In the genomic region with DNA sequence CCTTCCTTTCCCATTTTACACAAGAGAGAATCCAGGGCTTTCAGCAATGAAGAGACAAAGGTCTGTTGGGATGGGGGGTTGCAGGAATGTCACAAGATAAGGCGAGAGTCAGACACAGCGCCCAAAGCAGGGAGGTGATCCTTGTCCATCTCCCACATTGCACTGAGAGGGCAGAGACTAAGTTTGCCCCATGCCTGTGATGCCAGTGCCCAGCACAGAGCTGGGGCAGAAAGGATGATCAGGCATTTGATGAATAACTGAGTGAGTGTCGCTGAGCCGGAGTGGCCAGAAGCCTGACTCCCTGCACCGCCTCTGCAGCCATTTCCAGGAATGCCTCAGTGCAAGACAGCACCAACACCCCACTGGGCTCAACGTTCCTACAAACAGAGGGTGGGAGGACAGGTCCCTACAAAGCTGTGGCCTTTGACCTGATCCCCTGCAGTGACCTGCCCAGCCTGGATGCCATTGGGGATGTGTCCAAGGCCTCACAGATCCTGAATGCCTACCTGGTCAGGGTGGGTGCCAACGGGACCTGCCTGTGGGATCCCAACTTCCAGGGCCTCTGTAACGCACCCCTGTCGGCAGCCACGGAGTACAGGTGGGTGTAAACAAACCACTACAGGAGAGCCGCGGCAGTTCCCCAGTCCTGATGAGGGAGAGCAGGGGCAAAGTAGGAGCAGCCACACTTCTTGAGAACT, we compare ENCODE assay signal across 1 cellular context.
TF ChIP-seq lines count a peak whose summit lies in the region.

No MANE protein-coding gene starts in this region.

TF ChIP-seq in HepG2, 621 proteins besides CTCF, POLR2A, EP300 and RAD21 (continued from another document and continues in another):
- TF ChIP-seq, protein P1, sequence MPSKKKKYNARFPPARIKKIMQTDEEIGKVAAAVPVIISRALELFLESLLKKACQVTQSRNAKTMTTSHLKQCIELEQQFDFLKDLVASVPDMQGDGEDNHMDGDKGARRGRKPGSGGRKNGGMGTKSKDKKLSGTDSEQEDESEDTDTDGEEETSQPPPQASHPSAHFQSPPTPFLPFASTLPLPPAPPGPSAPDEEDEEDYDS (CRISPR knock-in tag; IDR thresholded peaks at IDR 0.05): no peak
- TF ChIP-seq SNAPC2 (CRISPR knock-in tag; IDR thresholded peaks at IDR 0.05) (no peak), ZNF180 (CRISPR knock-in tag; IDR thresholded peaks at IDR 0.05; ENCODE audit: borderline replicate concordance, low read depth) (no peak), ZNF629 (CRISPR knock-in tag; conservative IDR thresholded peaks at IDR 0.05) (no peak), CSRNP2 (CRISPR knock-in tag; conservative IDR thresholded peaks at IDR 0.05; ENCODE audit: low read depth) (no peak), ZNF883 (CRISPR knock-in tag; IDR thresholded peaks at IDR 0.05; ENCODE audit: not compliant biosample characterization) (peak; percentile 16), ZIK1 (CRISPR knock-in tag; IDR thresholded peaks at IDR 0.05; ENCODE audit: borderline replicate concordance, low read depth) (0 out of 2 replicates have a peak, but pooled peaks have one; percentile 22), HCFC1 (IDR thresholded peaks at IDR 0.05; ENCODE audit: low read depth, low read length) (no peak), ARNTL (CRISPR knock-in tag; IDR thresholded peaks at IDR 0.05) (0 out of 2 replicates have a peak, but pooled peaks have one; percentile 19), ZNF614 (CRISPR knock-in tag; IDR thresholded peaks at IDR 0.05; ENCODE audit: borderline replicate concordance) (peak; percentile 28; the same call in 1 of the 2 replicates), NFAT5 (CRISPR knock-in tag; IDR thresholded peaks at IDR 0.05) (no peak), TRIM24 (CRISPR knock-in tag; IDR thresholded peaks at IDR 0.05) (no peak), ZBTB43 (CRISPR knock-in tag; conservative IDR thresholded peaks at IDR 0.05) (no peak), ZSCAN9 (CRISPR knock-in tag; IDR thresholded peaks at IDR 0.05; ENCODE audit: borderline replicate concordance) (0 out of 2 replicates have a peak, but pooled peaks have one; percentile 17), RAD51 (IDR thresholded peaks at IDR 0.05; ENCODE audit: borderline replicate concordance) (no peak), MED1 (CRISPR knock-in tag; IDR thresholded peaks at IDR 0.05) (peak; percentile 30; the same call in 1 of the 2 replicates), SAP130 (CRISPR knock-in tag; IDR thresholded peaks at IDR 0.05; ENCODE audit: low read depth) (peak; percentile 60), PCBP1 (IDR thresholded peaks at IDR 0.05; ENCODE audit: borderline replicate concordance, low read depth, low read length) (no peak), KDM3A (CRISPR knock-in tag; IDR thresholded peaks at IDR 0.05; ENCODE audit: low read depth) (0 out of 2 replicates have a peak, but pooled peaks have one; percentile 34), REXO4 (CRISPR knock-in tag; IDR thresholded peaks at IDR 0.05; ENCODE audit: borderline replicate concordance) (no peak), ZNF136 (CRISPR knock-in tag; IDR thresholded peaks at IDR 0.05; ENCODE audit: low read depth) (no peak), SMAD3 (CRISPR knock-in tag; IDR thresholded peaks at IDR 0.05) (no peak), ATF7-NPFF (CRISPR knock-in tag; IDR thresholded peaks at IDR 0.05; ENCODE audit: low read depth) (no peak), ZNF841 (CRISPR knock-in tag; IDR thresholded peaks at IDR 0.05; ENCODE audit: borderline replicate concordance) (no peak), AKNA (CRISPR knock-in tag; IDR thresholded peaks at IDR 0.05; ENCODE audit: borderline replicate concordance) (no peak), ZNF503 (CRISPR knock-in tag; IDR thresholded peaks at IDR 0.05) (no peak), MATR3 (CRISPR knock-in tag; IDR thresholded peaks at IDR 0.05) (no peak), AKAP8 (CRISPR knock-in tag; IDR thresholded peaks at IDR 0.05) (no peak), HIC2 (CRISPR knock-in tag; IDR thresholded peaks at IDR 0.05; ENCODE audit: low read depth) (peak; percentile 95), CREBL2 (CRISPR knock-in tag; IDR thresholded peaks at IDR 0.05; ENCODE audit: borderline replicate concordance) (no peak)
- TF ChIP-seq, protein P2, sequence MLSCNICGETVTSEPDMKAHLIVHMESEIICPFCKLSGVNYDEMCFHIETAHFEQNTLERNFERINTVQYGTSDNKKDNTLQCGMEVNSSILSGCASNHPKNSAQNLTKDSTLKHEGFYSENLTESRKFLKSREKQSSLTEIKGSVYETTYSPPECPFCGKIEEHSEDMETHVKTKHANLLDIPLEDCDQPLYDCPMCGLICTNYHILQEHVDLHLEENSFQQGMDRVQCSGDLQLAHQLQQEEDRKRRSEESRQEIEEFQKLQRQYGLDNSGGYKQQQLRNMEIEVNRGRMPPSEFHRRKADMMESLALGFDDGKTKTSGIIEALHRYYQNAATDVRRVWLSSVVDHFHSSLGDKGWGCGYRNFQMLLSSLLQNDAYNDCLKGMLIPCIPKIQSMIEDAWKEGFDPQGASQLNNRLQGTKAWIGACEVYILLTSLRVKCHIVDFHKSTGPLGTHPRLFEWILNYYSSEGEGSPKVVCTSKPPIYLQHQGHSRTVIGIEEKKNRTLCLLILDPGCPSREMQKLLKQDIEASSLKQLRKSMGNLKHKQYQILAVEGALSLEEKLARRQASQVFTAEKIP (CRISPR knock-in tag; IDR thresholded peaks at IDR 0.05; ENCODE audit: borderline replicate concordance): no peak
- TF ChIP-seq, protein P3, sequence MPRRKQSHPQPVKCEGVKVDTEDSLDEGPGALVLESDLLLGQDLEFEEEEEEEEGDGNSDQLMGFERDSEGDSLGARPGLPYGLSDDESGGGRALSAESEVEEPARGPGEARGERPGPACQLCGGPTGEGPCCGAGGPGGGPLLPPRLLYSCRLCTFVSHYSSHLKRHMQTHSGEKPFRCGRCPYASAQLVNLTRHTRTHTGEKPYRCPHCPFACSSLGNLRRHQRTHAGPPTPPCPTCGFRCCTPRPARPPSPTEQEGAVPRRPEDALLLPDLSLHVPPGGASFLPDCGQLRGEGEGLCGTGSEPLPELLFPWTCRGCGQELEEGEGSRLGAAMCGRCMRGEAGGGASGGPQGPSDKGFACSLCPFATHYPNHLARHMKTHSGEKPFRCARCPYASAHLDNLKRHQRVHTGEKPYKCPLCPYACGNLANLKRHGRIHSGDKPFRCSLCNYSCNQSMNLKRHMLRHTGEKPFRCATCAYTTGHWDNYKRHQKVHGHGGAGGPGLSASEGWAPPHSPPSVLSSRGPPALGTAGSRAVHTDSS (CRISPR knock-in tag; conservative IDR thresholded peaks at IDR 0.05): no peak
